1 cellular context compared by ENCODE assay signal in genomic region chr9:96858018-96858573, GRCh38.
TF ChIP-seq lines count a peak whose summit lies in the region.

No MANE protein-coding gene starts in this region.

TF ChIP-seq in HEK293, 187 proteins besides CTCF, POLR2A, EP300 and RAD21 (continued from another document):
- peak; percentile 67; the same call in 1 of the 2 replicates for TF ChIP-seq ZBTB48 (tag by site-specific recombination; IDR thresholded peaks at IDR 0.05)
